Comparison of ENCODE assay signal across 8 cellular contexts in genomic region chr12:62602445-62603060, GRCh38.
A peak's percentile ranks its signal among the peaks of the same experiment; 100 is the strongest.
DNase-seq lines count a peak whose midpoint lies in the region; ATAC-seq and TF ChIP-seq lines count a peak whose summit lies in the region.

No MANE protein-coding gene starts in this region.

- ATAC-seq in GM19035 (IDR thresholded peaks at IDR 0.05; ENCODE audit: unreplicated experiment), result peak; percentile 69
- peak; percentile 68 for ATAC-seq in HG03342 (IDR thresholded peaks at IDR 0.05; ENCODE audit: unreplicated experiment)
- ATAC-seq in activated CD4-positive, CD25-positive, alpha-beta regulatory T cell treated with anti-CD3 and anti-CD28 coated beads, Interleukin-2, amount 50 U/mL, for 24 hours, result peak; percentile 66 to 73

- no peak for TF ChIP-seq CTCF in AG09319 (IDR thresholded peaks at IDR 0.05; ENCODE audit: low read depth, low read length)
- TF ChIP-seq CTCF in kidney epithelial cell (IDR thresholded peaks at IDR 0.05; ENCODE audit: insufficient read depth, low read length, poor library complexity, severe bottlenecking), result no peak

- H3K4me3 ChIP-seq in kidney epithelial cell (ENCODE audit: low read depth, low read length), result peak overlapping the region; percentile 70

- H3K27me3 ChIP-seq in kidney epithelial cell (ENCODE audit: control insufficient read depth, insufficient read depth, low read length), result no peaks in the 10 kb centered on the region

- DNase-seq in AG09319 (ENCODE audit: extremely low read depth, low read depth) (peak; percentile 76), NCI-H345 treated with DMSO at 0.1 percent for 48 hours (lab: John Stamatoyannopoulos, UW; ENCODE audit: unreplicated experiment) (peak; percentile 86), cerebellar cortex (ENCODE audit: low spot score) (peak; percentile 86), kidney epithelial cell (ENCODE audit: low read depth) (peak; percentile 42)
- peak; percentile 92 for DNase-seq in stimulated activated CD4-positive, alpha-beta T cell treated with anti-CD3 and anti-CD28 coated beads, Interleukin-15, amount 100 ng/mL, for 24 hours

- H3K36me3 ChIP-seq in kidney epithelial cell (ENCODE audit: control insufficient read depth, insufficient read depth, low read length), result no peaks in the 10 kb centered on the region

Comparison
In these comparisons a context has a peak if more than half of its experiments do, and no peak if none do; other contexts are left out.
1. Peak in every context shown above with its lines: DNase-seq, ATAC-seq and H3K4me3 ChIP-seq.
2. DNase-seq: peak in every context shown above with its lines; median percentile 92 in stimulated activated CD4-positive, alpha-beta T cell treated with anti-CD3 and anti-CD28 coated beads, Interleukin-15, amount 100 ng/mL, for 24 hours; 86 in NCI-H345 treated with DMSO at 0.1 percent for 48 hours; 86 in cerebellar cortex; 76 in AG09319; 42 in kidney epithelial cell.